ENCODE assay signal across 10 cellular contexts in genomic region chr9:126470251-126470993, GRCh38.
DNase-seq lines count a peak whose midpoint lies in the region; ATAC-seq, FAIRE-seq and TF ChIP-seq lines count a peak whose summit lies in the region.
"Had no signal": no experiment of that assay in that cellular context is flagged by ENCODE, and none has a peak within 500 bp of the region (broad histone marks: within the 10 kb centered on the region; RNA-seq: fewer than 3 reads in every experiment).

No MANE protein-coding gene starts in this region.

- TF ChIP-seq EP300 in stomach (IDR thresholded peaks at IDR 0.05), result no peak

- peaks cover 47% of the 10 kb centered on the region for H3K4me1 Mint-ChIP-seq in activated CD4-positive, alpha-beta T cell treated with anti-CD3 and anti-CD28 coated beads, Interleukin-2, amount 10 ng/mL, durations not matched to agents 24 days and 14 days
- peaks cover 74% of the 10 kb centered on the region for H3K4me1 Mint-ChIP-seq in activated naive CD8-positive, alpha-beta T cell treated with anti-CD3 and anti-CD28 coated beads for 36 hours

- H3K27ac Mint-ChIP-seq in activated CD4-positive, alpha-beta T cell treated with anti-CD3 and anti-CD28 coated beads, Interleukin-2, amount 10 ng/mL, durations not matched to agents 24 days and 14 days, result peak overlapping the region; percentile 78
- H3K27ac Mint-ChIP-seq in activated naive CD8-positive, alpha-beta T cell treated with anti-CD3 and anti-CD28 coated beads for 36 hours, result peak overlapping the region; percentile 85

- TF ChIP-seq POLR2A in stomach (IDR thresholded peaks at IDR 0.05), result no peak

- peaks cover 53% of the 10 kb centered on the region for H3K27me3 Mint-ChIP-seq in activated CD4-positive, alpha-beta T cell treated with anti-CD3 and anti-CD28 coated beads, Interleukin-2, amount 10 ng/mL, durations not matched to agents 24 days and 14 days
- no peaks in the 10 kb centered on the region for H3K27me3 Mint-ChIP-seq in activated naive CD8-positive, alpha-beta T cell treated with anti-CD3 and anti-CD28 coated beads for 36 hours

- H3K9me3 Mint-ChIP-seq in activated CD4-positive, alpha-beta T cell treated with anti-CD3 and anti-CD28 coated beads, Interleukin-2, amount 10 ng/mL, durations not matched to agents 24 days and 14 days, result no peaks in the 10 kb centered on the region
- H3K9me3 Mint-ChIP-seq in activated naive CD8-positive, alpha-beta T cell treated with anti-CD3 and anti-CD28 coated beads for 36 hours, result no peaks in the 10 kb centered on the region

- TF ChIP-seq CTCF in stomach (IDR thresholded peaks at IDR 0.05), result no peak
- TF ChIP-seq CTCF in D721Med (IDR thresholded peaks at IDR 0.05; ENCODE audit: insufficient read depth, missing control alignments), result no peak

- no peak for FAIRE-seq in D721Med (lab: Jason Lieb, UNC)
- FAIRE-seq: A549 had no signal

- ATAC-seq in HG03565 (IDR thresholded peaks at IDR 0.05; ENCODE audit: unreplicated experiment), result peak; percentile 19
- ATAC-seq: A549 had no signal

- intact Hi-C loops in activated CD4-positive, alpha-beta T cell treated with anti-CD3 and anti-CD28 coated beads, Interleukin-2, amount 10 ng/mL, durations not matched to agents 24 days and 14 days (cut with micrococcal nuclease), result loop anchor here (2.0 to 5.0 kb wide), 2 partner anchors 60 to 948 kb away; no protein-coding TSS in a partner anchor
- intact Hi-C loops in stomach (cut with DNase I; ENCODE audit: low total_unique reads), result no loop called here

- peaks cover 0 to 20% (median 10%) of the 10 kb centered on the region in 4 donors for H3K36me3 ChIP-seq in stomach

- peak; percentile 63 for DNase-seq in activated CD4-positive, alpha-beta T cell treated with anti-CD3 and anti-CD28 coated beads, Interleukin-2, amount 10 ng/mL, durations not matched to agents 24 days and 14 days
- DNase-seq in activated CD4-positive, alpha-beta T cell treated with anti-CD3 and anti-CD28 coated beads for 4 hours, result no peak
- DNase-seq in activated naive CD8-positive, alpha-beta T cell treated with anti-CD3 and anti-CD28 coated beads for 36 hours, result peak; percentile 26
- no peak for DNase-seq in stomach
- no peak for DNase-seq in NCI-H2029 treated with DMSO at 0.1 percent for 48 hours (lab: John Stamatoyannopoulos, UW)
- no peak for DNase-seq in NCI-H128 (lab: John Stamatoyannopoulos, UW; ENCODE audit: unreplicated experiment)
- no peak for DNase-seq in D721Med (ENCODE audit: insufficient read length, low spot score)
- DNase-seq: cerebellar nuclear complex had no signal

- H3K4me1 ChIP-seq in stomach, result peaks cover 0 to 38% (median 9%) of the 10 kb centered on the region in 4 donors

- no peak overlapping the region for H3K4me3 ChIP-seq in stomach
- H3K4me3 ChIP-seq: A549 had no signal

- peak overlapping the region; percentile 64 for H3K4me3 Mint-ChIP-seq in activated CD4-positive, alpha-beta T cell treated with anti-CD3 and anti-CD28 coated beads, Interleukin-2, amount 10 ng/mL, durations not matched to agents 24 days and 14 days
- H3K4me3 Mint-ChIP-seq in activated naive CD8-positive, alpha-beta T cell treated with anti-CD3 and anti-CD28 coated beads for 36 hours, result peak overlapping the region; percentile 54

- no peaks in the 10 kb centered on the region for H3K27me3 ChIP-seq in stomach

- peaks cover 3% of the 10 kb centered on the region for H3K36me3 Mint-ChIP-seq in activated CD4-positive, alpha-beta T cell treated with anti-CD3 and anti-CD28 coated beads, Interleukin-2, amount 10 ng/mL, durations not matched to agents 24 days and 14 days (ENCODE audit: low read depth)
- H3K36me3 Mint-ChIP-seq in activated naive CD8-positive, alpha-beta T cell treated with anti-CD3 and anti-CD28 coated beads for 36 hours, result peaks cover 27% of the 10 kb centered on the region

- H3K27ac ChIP-seq in stomach, result peak overlapping the region; percentile 37 to 79 (median 59)
- H3K27ac ChIP-seq: A549 had no signal

- 58 to 77% (median 73%) methylated on average over 10 to 12 of the region's 12 CpGs for WGBS in stomach, 5 donors

- no peaks in the 10 kb centered on the region for H3K9me3 ChIP-seq in stomach
- H3K9me3 ChIP-seq: A549 had no signal

Comparison
In these comparisons a context has a peak if more than half of its experiments do, and no peak if none do; other contexts are left out.
1. DNase-seq: peak in activated CD4-positive, alpha-beta T cell treated with anti-CD3 and anti-CD28 coated beads, Interleukin-2, amount 10 ng/mL, durations not matched to agents 24 days and 14 days (single experiment) and activated naive CD8-positive, alpha-beta T cell treated with anti-CD3 and anti-CD28 coated beads for 36 hours (single experiment); none in activated CD4-positive, alpha-beta T cell treated with anti-CD3 and anti-CD28 coated beads for 4 hours (0 of 2), stomach (single experiment), NCI-H2029 treated with DMSO at 0.1 percent for 48 hours (single experiment), NCI-H128 (single experiment) and D721Med (single experiment).